ENCODE assay signal across 9 cellular contexts in the genomic region with DNA sequence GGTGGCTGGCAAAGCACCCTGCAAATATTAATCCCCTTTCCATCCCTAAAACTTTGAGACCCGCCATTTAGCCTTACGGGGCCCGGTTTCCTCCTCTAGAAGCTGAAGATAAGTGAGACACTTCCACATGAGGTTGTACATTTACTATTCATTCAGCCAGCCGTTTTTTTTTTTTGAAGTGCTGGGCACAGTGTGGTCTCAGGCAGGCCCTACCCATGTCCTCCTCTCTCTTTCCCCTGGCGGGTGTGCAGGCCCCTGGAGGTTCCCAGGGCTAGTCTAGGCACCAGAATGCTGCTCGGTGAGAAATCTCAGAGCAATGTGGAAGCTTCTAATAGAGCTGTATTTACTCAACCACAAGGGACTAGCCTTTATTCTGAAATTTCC.
DNase-seq lines count a peak whose midpoint lies in the region; ATAC-seq and TF ChIP-seq lines count a peak whose summit lies in the region.
"Had no signal": no experiment of that assay in that cellular context is flagged by ENCODE, and none has a peak within 500 bp of the region (broad histone marks: within the 10 kb centered on the region; RNA-seq: fewer than 3 reads in every experiment).

No MANE protein-coding gene starts in this region.

- H3K27ac Mint-ChIP-seq in activated CD8-positive, alpha-beta T cell treated with anti-CD3 and anti-CD28 coated beads for 36 hours, result peak overlapping the region; percentile 36

- no peaks in the 10 kb centered on the region for H3K27me3 Mint-ChIP-seq in activated CD8-positive, alpha-beta T cell treated with anti-CD3 and anti-CD28 coated beads for 36 hours

- no peaks in the 10 kb centered on the region for H3K9me2 ChIP-seq in MM.1S (replicated peaks; ENCODE audit: insufficient read depth, low read length)

- no peaks in the 10 kb centered on the region for H4K20me1 ChIP-seq in MM.1S (ENCODE audit: insufficient read depth, low read length)

- H3K36me3 ChIP-seq in iPS-20b (ENCODE audit: insufficient read depth, low read depth, low read length) (no peaks in the 10 kb centered on the region), skeletal muscle satellite cell (ENCODE audit: insufficient read depth, low read length) (no peaks in the 10 kb centered on the region), MM.1S (replicated peaks; ENCODE audit: insufficient read depth, low read length) (no peaks in the 10 kb centered on the region), BE2C (no peaks in the 10 kb centered on the region)

- CTCF ChIA-PET in activated CD8-positive, alpha-beta T cell treated with anti-CD3 and anti-CD28 coated beads for 36 hours (lab: Charles Lee), result interaction anchor here (1.0 to 1.2 kb wide), 4 partner anchors 40 to 209 kb away, joined by 3 read pairs; no protein-coding TSS in a partner anchor

- H3K4me3 Mint-ChIP-seq in activated CD8-positive, alpha-beta T cell treated with anti-CD3 and anti-CD28 coated beads for 36 hours, result peak overlapping the region; percentile 62

- peak overlapping the region; percentile 72 for H3K4me2 ChIP-seq in skeletal muscle satellite cell (ENCODE audit: low read length)
- no peak overlapping the region for H3K4me2 ChIP-seq in MM.1S (ENCODE audit: low read depth, low read length)

- no peak for DNase-seq in activated CD8-positive, alpha-beta T cell treated with anti-CD3 and anti-CD28 coated beads for 36 hours
- DNase-seq in MM.1S, result no peak
- DNase-seq in GDM1 (lab: John Stamatoyannopoulos, UW), result no peak
- DNase-seq in BE2C, result no peak
- DNase-seq: activated CD4-positive, CD25-positive, alpha-beta regulatory T cell had no signal

- H3K27ac ChIP-seq in iPS-20b (ENCODE audit: low read length), result no peak overlapping the region
- H3K27ac ChIP-seq in MM.1S (ENCODE audit: low read length), result no peak overlapping the region

- H3K9me3 Mint-ChIP-seq in activated CD8-positive, alpha-beta T cell treated with anti-CD3 and anti-CD28 coated beads for 36 hours, result peaks cover 11% of the 10 kb centered on the region

- intact Hi-C loops in activated CD8-positive, alpha-beta T cell treated with anti-CD3 and anti-CD28 coated beads for 36 hours (cut with micrococcal nuclease), result no loop called here

- no peaks in the 10 kb centered on the region for H3K79me2 ChIP-seq in MM.1S (ENCODE audit: low read length)

- no peaks in the 10 kb centered on the region; the same call in 1 of the 2 replicates for H3K9me3 ChIP-seq in iPS-20b (ENCODE audit: insufficient read depth, low read depth, low read length)
- H3K9me3 ChIP-seq in skeletal muscle satellite cell (replicated peaks; ENCODE audit: low read length), result no peaks in the 10 kb centered on the region
- no peaks in the 10 kb centered on the region for H3K9me3 ChIP-seq in MM.1S (replicated peaks; ENCODE audit: insufficient read depth, low read length)
- peaks cover 2% of the 10 kb centered on the region; the same call in 1 of the 2 replicates for H3K9me3 ChIP-seq in BE2C

- POLR2A ChIA-PET in activated CD8-positive, alpha-beta T cell treated with anti-CD3 and anti-CD28 coated beads for 36 hours (lab: Charles Lee), result interaction anchor here (1.0 kb wide), 1 partner anchor 116 kb away, joined by 3 read pairs; no protein-coding TSS in a partner anchor

- H3K4me1 ChIP-seq in iPS-20b (ENCODE audit: insufficient read depth, low read length), result no peaks in the 10 kb centered on the region
- H3K4me1 ChIP-seq in skeletal muscle satellite cell (ENCODE audit: control insufficient read depth, insufficient read depth, low read length), result peaks cover 6% of the 10 kb centered on the region
- H3K4me1 ChIP-seq in MM.1S (ENCODE audit: low read length), result no peaks in the 10 kb centered on the region
- H3K4me1 ChIP-seq in BE2C, result peaks cover 3% of the 10 kb centered on the region

- H3K4me3 ChIP-seq in iPS-20b (ENCODE audit: low read length) (peak overlapping the region; percentile 60; the same call in 1 of the 2 replicates), skeletal muscle satellite cell (ENCODE audit: low read length) (peak overlapping the region; percentile 54), MM.1S (ENCODE audit: low read length) (no peak overlapping the region), BE2C (ENCODE audit: low read depth, low read length) (no peak overlapping the region)

- H3K9ac ChIP-seq in iPS-20b (ENCODE audit: low read depth, low read length), result peak overlapping the region; percentile 47; the same call in 1 of the 2 replicates
- no peak overlapping the region for H3K9ac ChIP-seq in skeletal muscle satellite cell (ENCODE audit: low read depth, low read length)
- H3K9ac ChIP-seq in MM.1S (ENCODE audit: low read length), result no peak overlapping the region

- peaks cover 13% of the 10 kb centered on the region for H3K4me1 Mint-ChIP-seq in activated CD8-positive, alpha-beta T cell treated with anti-CD3 and anti-CD28 coated beads for 36 hours (ENCODE audit: low read depth)

- TF ChIP-seq CTCF in activated CD8-positive, alpha-beta T cell treated with anti-CD3 and anti-CD28 coated beads for 36 hours (IDR thresholded peaks at IDR 0.05), result no peak
- TF ChIP-seq CTCF in MM.1S (IDR thresholded peaks at IDR 0.05; ENCODE audit: low read length) (no peak), BE2C (IDR thresholded peaks at IDR 0.05; ENCODE audit: low read depth, low read length) (no peak)

- no peaks in the 10 kb centered on the region for H3F3A ChIP-seq in MM.1S (ENCODE audit: insufficient read depth, low read length)

- H3K27me3 ChIP-seq in iPS-20b (ENCODE audit: insufficient read depth, low read length) (peaks cover 20% of the 10 kb centered on the region; the same call in 1 of the 2 replicates), skeletal muscle satellite cell (ENCODE audit: control insufficient read depth, insufficient read depth, low read length) (peaks cover 10% of the 10 kb centered on the region), MM.1S (replicated peaks; ENCODE audit: insufficient read depth, low read length) (no peaks in the 10 kb centered on the region), BE2C (no peaks in the 10 kb centered on the region)

- ATAC-seq in GM19438 (IDR thresholded peaks at IDR 0.05; ENCODE audit: low read depth, unreplicated experiment), result peak; percentile 19
- no peak for ATAC-seq in activated CD8-positive, alpha-beta T cell treated with anti-CD3 and anti-CD28 coated beads for 36 hours
- ATAC-seq in HG03342 (IDR thresholded peaks at IDR 0.05; ENCODE audit: unreplicated experiment), result no peak

- H3K36me3 Mint-ChIP-seq in activated CD8-positive, alpha-beta T cell treated with anti-CD3 and anti-CD28 coated beads for 36 hours (ENCODE audit: low read depth), result no peaks in the 10 kb centered on the region

- no peak overlapping the region for H2AFZ ChIP-seq in MM.1S (ENCODE audit: low read length)

Comparison
In these comparisons a context has a peak if more than half of its experiments do, and no peak if none do; other contexts are left out.
1. H3K4me3 ChIP-seq: peak in iPS-20b (single experiment) and skeletal muscle satellite cell (single experiment); none in MM.1S (single experiment) and BE2C (single experiment).